In the genomic region with DNA sequence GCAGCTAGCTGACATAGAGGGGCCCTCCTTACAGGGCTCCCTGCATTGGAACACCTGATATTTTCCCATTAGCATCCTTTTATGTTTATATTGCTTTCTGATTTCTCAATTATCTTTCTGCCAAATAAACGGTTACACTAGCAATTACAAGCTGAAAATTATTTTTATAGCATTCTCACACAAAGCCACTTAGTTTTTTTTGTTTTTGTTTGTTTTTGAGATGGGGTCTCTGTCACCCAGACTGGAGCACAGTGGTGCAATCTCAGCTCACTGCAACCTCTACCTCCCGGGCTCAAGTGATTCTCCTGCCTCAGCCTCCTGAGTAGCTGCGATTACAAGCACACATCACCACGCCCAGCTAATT, we compare ENCODE assay signal across 1 cellular context.
TF ChIP-seq lines count a peak whose summit lies in the region.

No MANE protein-coding gene starts in this region.

TF ChIP-seq in GM12878, 131 proteins besides CTCF, POLR2A, EP300 and RAD21:
- TF ChIP-seq, protein P1, sequence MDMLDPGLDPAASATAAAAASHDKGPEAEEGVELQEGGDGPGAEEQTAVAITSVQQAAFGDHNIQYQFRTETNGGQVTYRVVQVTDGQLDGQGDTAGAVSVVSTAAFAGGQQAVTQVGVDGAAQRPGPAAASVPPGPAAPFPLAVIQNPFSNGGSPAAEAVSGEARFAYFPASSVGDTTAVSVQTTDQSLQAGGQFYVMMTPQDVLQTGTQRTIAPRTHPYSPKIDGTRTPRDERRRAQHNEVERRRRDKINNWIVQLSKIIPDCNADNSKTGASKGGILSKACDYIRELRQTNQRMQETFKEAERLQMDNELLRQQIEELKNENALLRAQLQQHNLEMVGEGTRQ (IDR thresholded peaks at IDR 0.05; ENCODE audit: borderline replicate concordance, low read depth, low read length): no peak
- no peak for TF ChIP-seq EGR1 (IDR thresholded peaks at IDR 0.05; ENCODE audit: borderline replicate concordance in 1 of 2, low read depth in 2 of 2, low read length in 2 of 2)
- TF ChIP-seq, protein P2, sequence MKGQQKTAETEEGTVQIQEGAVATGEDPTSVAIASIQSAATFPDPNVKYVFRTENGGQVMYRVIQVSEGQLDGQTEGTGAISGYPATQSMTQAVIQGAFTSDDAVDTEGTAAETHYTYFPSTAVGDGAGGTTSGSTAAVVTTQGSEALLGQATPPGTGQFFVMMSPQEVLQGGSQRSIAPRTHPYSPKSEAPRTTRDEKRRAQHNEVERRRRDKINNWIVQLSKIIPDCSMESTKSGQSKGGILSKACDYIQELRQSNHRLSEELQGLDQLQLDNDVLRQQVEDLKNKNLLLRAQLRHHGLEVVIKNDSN (IDR thresholded peaks at IDR 0.05; ENCODE audit: borderline replicate concordance, extremely low read length, insufficient read depth, low read depth, low read length): no peak
- no peak for TF ChIP-seq TCF3 (IDR thresholded peaks at IDR 0.05; ENCODE audit: borderline replicate concordance, insufficient read depth, low read depth, low read length)
- no peak for TF ChIP-seq DPF2 (IDR thresholded peaks at IDR 0.05)
